Comparison of ENCODE assay signal across 8 cellular contexts in the genomic region with DNA sequence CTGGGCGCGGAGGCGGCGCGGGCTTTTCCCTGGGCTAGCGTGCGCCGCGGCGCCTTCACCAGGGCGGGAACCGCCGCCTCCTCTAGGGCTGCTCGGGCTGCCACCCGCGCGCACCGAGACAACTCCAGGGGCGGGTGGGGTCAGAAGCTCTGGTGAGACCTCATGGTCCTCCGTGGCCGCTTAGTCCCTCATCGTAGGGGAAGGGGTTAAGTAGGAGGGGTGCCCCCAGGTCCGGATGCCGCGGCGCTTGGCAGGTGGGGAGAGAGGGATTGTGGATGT. TPM values are rescaled to one million over a fixed set of nuclear protein-coding genes. Genes with fewer than 3 reads are reported as not detected.
DNase-seq lines count a peak whose midpoint lies in the region; ATAC-seq and TF ChIP-seq lines count a peak whose summit lies in the region.

No MANE protein-coding gene starts in this region.

- peaks cover 45 to 59% of the 10 kb centered on the region in 2 donors for H3K27me3 Mint-ChIP-seq in CD8-positive, alpha-beta memory T cell
- peaks cover 2% of the 10 kb centered on the region for H3K27me3 Mint-ChIP-seq in endothelial cell (ENCODE audit: unreplicated experiment)
- peaks cover 37 to 45% of the 10 kb centered on the region in 2 donors for H3K27me3 Mint-ChIP-seq in CD4-positive, alpha-beta memory T cell

- intact Hi-C loops in vagina (cut with DNase I), result no loop called here
- intact Hi-C loops in CD4-positive, alpha-beta memory T cell (cut with micrococcal nuclease), result no loop called here

- no peak for TF ChIP-seq CTCF in endothelial cell (IDR thresholded peaks at IDR 0.05; ENCODE audit: unreplicated experiment)
- no peak for TF ChIP-seq CTCF in vagina (IDR thresholded peaks at IDR 0.05)

- POLR2A ChIA-PET in CD8-positive, alpha-beta memory T cell (lab: Charles Lee), result no interaction called here
- POLR2A ChIA-PET in CD4-positive, alpha-beta memory T cell (lab: Charles Lee; ENCODE audit: partially characterized antibody), result no interaction called here

- peaks cover 0 to 4% (median 0%) of the 10 kb centered on the region in 5 donors for H3K9me3 Mint-ChIP-seq in CD8-positive, alpha-beta memory T cell
- H3K9me3 Mint-ChIP-seq in endothelial cell (ENCODE audit: unreplicated experiment), result no peaks in the 10 kb centered on the region
- H3K9me3 Mint-ChIP-seq in CD4-positive, alpha-beta memory T cell, result peaks cover 0 to 4% (median 0%) of the 10 kb centered on the region in 8 donors

- H3K27ac ChIP-seq in CD8-positive, alpha-beta memory T cell (ENCODE audit: low read depth, low read length), result no peak overlapping the region
- peak overlapping the region; percentile 70 for H3K27ac ChIP-seq in vagina
- H3K27ac ChIP-seq in CD4-positive, alpha-beta memory T cell (ENCODE audit: low read depth, low read length), result no peak overlapping the region

- no peaks in the 10 kb centered on the region for H3K36me3 Mint-ChIP-seq in CD8-positive, alpha-beta memory T cell
- H3K36me3 Mint-ChIP-seq in endothelial cell (ENCODE audit: low read depth, unreplicated experiment), result no peaks in the 10 kb centered on the region
- H3K36me3 Mint-ChIP-seq in CD4-positive, alpha-beta memory T cell, result no peaks in the 10 kb centered on the region

- H3K4me1 Mint-ChIP-seq in CD8-positive, alpha-beta memory T cell, result peaks cover 9 to 13% (median 12%) of the 10 kb centered on the region in 3 donors
- peaks cover 9% of the 10 kb centered on the region for H3K4me1 Mint-ChIP-seq in endothelial cell (ENCODE audit: unreplicated experiment)
- H3K4me1 Mint-ChIP-seq in CD4-positive, alpha-beta memory T cell, result peaks cover 3 to 14% (median 10%) of the 10 kb centered on the region in 4 donors

- H3K4me3 ChIP-seq in CD8-positive, alpha-beta memory T cell (ENCODE audit: low read length), result no peak overlapping the region
- H3K4me3 ChIP-seq in mucosa of stomach (ENCODE audit: low read length), result peak overlapping the region; percentile 40
- H3K4me3 ChIP-seq in vagina, result peak overlapping the region; percentile 59 to 97
- H3K4me3 ChIP-seq in CD4-positive, alpha-beta memory T cell (ENCODE audit: low read length in 2 of 2), result peak overlapping the region in 1 of 2 donors; percentile 19

- H3K27ac Mint-ChIP-seq in CD8-positive, alpha-beta memory T cell, result no peak overlapping the region
- no peak overlapping the region for H3K27ac Mint-ChIP-seq in endothelial cell (ENCODE audit: unreplicated experiment)
- no peak overlapping the region for H3K27ac Mint-ChIP-seq in CD4-positive, alpha-beta memory T cell

- no peaks in the 10 kb centered on the region for H3K36me3 ChIP-seq in CD8-positive, alpha-beta memory T cell (ENCODE audit: insufficient read depth, low read length)
- no peaks in the 10 kb centered on the region for H3K36me3 ChIP-seq in mucosa of stomach (ENCODE audit: control insufficient read depth, insufficient read depth, low read length)
- no peaks in the 10 kb centered on the region for H3K36me3 ChIP-seq in vagina
- no peaks in the 10 kb centered on the region for H3K36me3 ChIP-seq in CD4-positive, alpha-beta memory T cell (ENCODE audit: insufficient read depth, low read length)

- H3K4me3 Mint-ChIP-seq in CD8-positive, alpha-beta memory T cell, result peak overlapping the region in 6 of 7 donors; percentile 24 to 63 (median 44)
- H3K4me3 Mint-ChIP-seq in endothelial cell (ENCODE audit: unreplicated experiment), result no peak overlapping the region
- H3K4me3 Mint-ChIP-seq in CD4-positive, alpha-beta memory T cell, result peak overlapping the region in 4 of 8 donors; percentile 19 to 69 (median 38)

- no peak for ATAC-seq in HG03280 (IDR thresholded peaks at IDR 0.05; ENCODE audit: unreplicated experiment)

- peak overlapping the region; percentile 59 for H3K9ac ChIP-seq in mucosa of stomach (ENCODE audit: low read length)

- H3K4me1 ChIP-seq in CD8-positive, alpha-beta memory T cell (ENCODE audit: insufficient read depth, low read length), result no peaks in the 10 kb centered on the region
- H3K4me1 ChIP-seq in mucosa of stomach (ENCODE audit: control insufficient read depth, insufficient read depth, low read length), result peaks cover 18% of the 10 kb centered on the region
- peaks cover 40% of the 10 kb centered on the region for H3K4me1 ChIP-seq in vagina
- peaks cover 12% of the 10 kb centered on the region for H3K4me1 ChIP-seq in CD4-positive, alpha-beta memory T cell (ENCODE audit: insufficient read depth, low read length)

- DNase-seq in CD8-positive, alpha-beta memory T cell, result no peak
- DNase-seq in NCI-H69 (lab: John Stamatoyannopoulos, UW), result peak; percentile 79
- DNase-seq in endothelial cell (ENCODE audit: low spot score), result peak; percentile 30
- DNase-seq in vagina (ENCODE audit: extremely low spot score in 2 of 2), result no peak
- DNase-seq in CD4-positive, alpha-beta memory T cell, result no peak
- no peak for DNase-seq in activated gamma-delta T cell (lab: John Stamatoyannopoulos, UW)

- CTCF ChIA-PET in CD8-positive, alpha-beta memory T cell (lab: Charles Lee), result no interaction called here
- CTCF ChIA-PET in CD4-positive, alpha-beta memory T cell (lab: Charles Lee; ENCODE audit: partially characterized antibody), result no interaction called here

- no peak for TF ChIP-seq POLR2A in vagina (IDR thresholded peaks at IDR 0.05)

- peaks cover 19% of the 10 kb centered on the region for H3K27me3 ChIP-seq in CD8-positive, alpha-beta memory T cell (ENCODE audit: insufficient read depth, low read length, poor library complexity, severe bottlenecking)
- H3K27me3 ChIP-seq in mucosa of stomach (ENCODE audit: control insufficient read depth, insufficient read depth, low read length), result peaks cover 9% of the 10 kb centered on the region
- H3K27me3 ChIP-seq in vagina, result no peaks in the 10 kb centered on the region
- H3K27me3 ChIP-seq in CD4-positive, alpha-beta memory T cell (ENCODE audit: insufficient read depth, low read length), result peaks cover 33% of the 10 kb centered on the region

- H3K9me3 ChIP-seq in CD8-positive, alpha-beta memory T cell (ENCODE audit: low read length), result no peaks in the 10 kb centered on the region
- H3K9me3 ChIP-seq in mucosa of stomach (ENCODE audit: control insufficient read depth, low read length) (no peaks in the 10 kb centered on the region), vagina (no peaks in the 10 kb centered on the region)
- no peaks in the 10 kb centered on the region for H3K9me3 ChIP-seq in CD4-positive, alpha-beta memory T cell (ENCODE audit: control insufficient read depth in 1 of 2, low read length in 2 of 2)

RNA-seq across cellular contexts. Expression of a gene that starts 0.6 kb away (rescaled TPM):
- not detected for total RNA-seq in CD8-positive, alpha-beta memory T cell
- not detected for polyA plus RNA-seq in CD8-positive, alpha-beta memory T cell
- 0.72 TPM for total RNA-seq in endothelial cell (ENCODE audit: unreplicated experiment)
- total RNA-seq in vagina, result 2.7 TPM
- not detected for total RNA-seq in CD4-positive, alpha-beta memory T cell
- not detected for polyA plus RNA-seq in CD4-positive, alpha-beta memory T cell

Comparison
In these comparisons a context has a peak if more than half of its experiments do, and no peak if none do; other contexts are left out.
1. DNase-seq: peak in NCI-H69 (single experiment) and endothelial cell (single experiment); none in CD8-positive, alpha-beta memory T cell (0 of 5), vagina (0 of 2), CD4-positive, alpha-beta memory T cell (0 of 5) and activated gamma-delta T cell (single experiment).